18 cellular contexts compared by ENCODE assay signal in genomic region chr2:11024687-11025086, GRCh38.
DNase-seq lines count a peak whose midpoint lies in the region; ATAC-seq and TF ChIP-seq lines count a peak whose summit lies in the region.
"Had no signal": no experiment of that assay in that cellular context is flagged by ENCODE, and none has a peak within 500 bp of the region (broad histone marks: within the 10 kb centered on the region; RNA-seq: fewer than 3 reads in every experiment).

No MANE protein-coding gene starts in this region.

- no peak overlapping the region for H3K4me3 Mint-ChIP-seq in GM23338
- H3K4me3 Mint-ChIP-seq in mesothelial cell of epicardium = no peak overlapping the region
- H3K4me3 Mint-ChIP-seq: CD8-positive, alpha-beta memory T cell; HFFc6 had no signal

- peaks cover 24% of the 10 kb centered on the region for H3K4me1 Mint-ChIP-seq in GM23338
- H3K4me1 Mint-ChIP-seq in mesothelial cell of epicardium = peaks cover 16% of the 10 kb centered on the region
- H3K4me1 Mint-ChIP-seq: CD8-positive, alpha-beta memory T cell had no signal

- H3K27ac Mint-ChIP-seq in GM23338 = no peak overlapping the region
- H3K27ac Mint-ChIP-seq in mesothelial cell of epicardium = peak overlapping the region; percentile 90
- H3K27ac Mint-ChIP-seq: CD8-positive, alpha-beta memory T cell; HFFc6 had no signal

- no peak overlapping the region for H3K27ac ChIP-seq in GM23338 (ENCODE audit: low read depth)
- H3K27ac ChIP-seq in osteoblast (ENCODE audit: low read depth, low read length) = no peak overlapping the region
- H3K27ac ChIP-seq: BLaER1, HL-60 had no signal

- no peaks in the 10 kb centered on the region for H3K79me2 ChIP-seq in GM23338 (replicated peaks; ENCODE audit: insufficient read depth)
- H3K79me2 ChIP-seq in osteoblast (ENCODE audit: insufficient read depth, low read length) = no peaks in the 10 kb centered on the region

- H3K27me3 Mint-ChIP-seq in GM23338 (ENCODE audit: insufficient read depth, low read depth, poor library complexity) (peaks cover 8% of the 10 kb centered on the region), mesothelial cell of epicardium (ENCODE audit: low read depth) (no peaks in the 10 kb centered on the region)

- TF ChIP-seq CTCF in GM23338 (conservative IDR thresholded peaks at IDR 0.05; ENCODE audit: low read depth in 2 of 2) (no peak), choroid plexus epithelial cell (conservative IDR thresholded peaks at IDR 0.05; ENCODE audit: low read depth, low read length) (no peak), mesothelial cell of epicardium (IDR thresholded peaks at IDR 0.05; ENCODE audit: unreplicated experiment) (no peak), osteoblast (IDR thresholded peaks at IDR 0.05; ENCODE audit: extremely low read depth, low read depth, low read length) (no peak)

- H3K27me3 ChIP-seq in GM23338 (ENCODE audit: insufficient read depth) = no peaks in the 10 kb centered on the region
- H3K27me3 ChIP-seq in osteoblast (ENCODE audit: insufficient read depth, low read length) = peaks cover 15% of the 10 kb centered on the region
- H3K27me3 ChIP-seq: BLaER1 had no signal

- DNase-seq in GM23338 (ENCODE audit: low spot score) = no peak
- peak; percentile 6 for DNase-seq in choroid plexus epithelial cell (ENCODE audit: low read depth)
- DNase-seq in mesothelial cell of epicardium (ENCODE audit: low spot score in 2 of 2, unreplicated experiment in 2 of 2) = no peak
- DNase-seq in osteoblast (ENCODE audit: insufficient read length, low spot score, missing footprints) = peak; percentile 65
- no peak for DNase-seq in LoVo (ENCODE audit: low spot score)
- DNase-seq in activated effector memory CD4-positive, alpha-beta T cell treated with anti-CD3 and anti-CD28 coated beads, Interleukin-2, amount 50 U/mL, for 16 hours = no peak
- DNase-seq: 8988T; AML-193; Caco-2; CD8-positive, alpha-beta memory T cell; DND-41; GDM1; HFFc6 had no signal

- H3K9me2 ChIP-seq in GM23338 (ENCODE audit: insufficient read depth) = no peaks in the 10 kb centered on the region

- H3K4me3 ChIP-seq in GM23338 (no peak overlapping the region), choroid plexus epithelial cell (ENCODE audit: low read depth, low read length) (no peak overlapping the region), osteoblast (ENCODE audit: insufficient read depth, low read length) (no peak overlapping the region)
- H3K4me3 ChIP-seq: BLaER1, HAP-1 had no signal

- H3K36me3 Mint-ChIP-seq in GM23338 (ENCODE audit: low read depth) = no peaks in the 10 kb centered on the region
- H3K36me3 Mint-ChIP-seq in mesothelial cell of epicardium = no peaks in the 10 kb centered on the region
- H3K36me3 Mint-ChIP-seq: CD8-positive, alpha-beta memory T cell had no signal

- H3K9me3 Mint-ChIP-seq in GM23338 = no peaks in the 10 kb centered on the region; the same call in 2 of the 3 replicates
- H3K9me3 Mint-ChIP-seq in mesothelial cell of epicardium = no peaks in the 10 kb centered on the region
- H3K9me3 Mint-ChIP-seq: CD8-positive, alpha-beta memory T cell; HFFc6 had no signal

- H3K4me2 ChIP-seq in GM23338 (no peak overlapping the region), osteoblast (ENCODE audit: insufficient read depth, low read length) (no peak overlapping the region)
- H3K4me2 ChIP-seq: BLaER1 had no signal

- H3K36me3 ChIP-seq in GM23338 (ENCODE audit: insufficient read depth) (no peaks in the 10 kb centered on the region), osteoblast (ENCODE audit: insufficient read depth, low read length) (no peaks in the 10 kb centered on the region)
- H3K36me3 ChIP-seq: BLaER1, HAP-1 had no signal

- no peaks in the 10 kb centered on the region for H3F3A ChIP-seq in GM23338 (replicated peaks; ENCODE audit: low read depth)

- H2AFZ ChIP-seq in GM23338 (peak overlapping the region; percentile 23; the same call in 1 of the 2 replicates), osteoblast (ENCODE audit: low read length) (no peak overlapping the region)

- H3K4me1 ChIP-seq in GM23338 (ENCODE audit: insufficient read depth) = 0 out of 2 replicates have a peak, but pooled peaks cover 5% of the 10 kb centered on the region
- no peaks in the 10 kb centered on the region for H3K4me1 ChIP-seq in osteoblast (ENCODE audit: insufficient read depth, low read length)
- H3K4me1 ChIP-seq: Caco-2, HAP-1 had no signal

- H3K9me3 ChIP-seq in osteoblast (ENCODE audit: low read depth, low read length) = no peaks in the 10 kb centered on the region
- H3K9me3 ChIP-seq: BLaER1, Caco-2, HAP-1 had no signal

- H4K20me1 ChIP-seq in GM23338 (replicated peaks; ENCODE audit: insufficient read depth) (no peaks in the 10 kb centered on the region), osteoblast (ENCODE audit: insufficient read depth, low read length) (no peaks in the 10 kb centered on the region)
- H4K20me1 ChIP-seq: BLaER1 had no signal

- ATAC-seq in GM23338 (no peak), GM21360 (IDR thresholded peaks at IDR 0.05; ENCODE audit: unreplicated experiment) (no peak)
- no peak for ATAC-seq in activated CD4-positive, CD25-positive, alpha-beta regulatory T cell treated with anti-CD3 and anti-CD28 coated beads, Interleukin-2, amount 50 U/mL, for 24 hours

TF ChIP-seq in GM23338, 12 proteins besides CTCF, POLR2A, EP300 and RAD21 (continues in another document):
- TF ChIP-seq, protein P1, sequence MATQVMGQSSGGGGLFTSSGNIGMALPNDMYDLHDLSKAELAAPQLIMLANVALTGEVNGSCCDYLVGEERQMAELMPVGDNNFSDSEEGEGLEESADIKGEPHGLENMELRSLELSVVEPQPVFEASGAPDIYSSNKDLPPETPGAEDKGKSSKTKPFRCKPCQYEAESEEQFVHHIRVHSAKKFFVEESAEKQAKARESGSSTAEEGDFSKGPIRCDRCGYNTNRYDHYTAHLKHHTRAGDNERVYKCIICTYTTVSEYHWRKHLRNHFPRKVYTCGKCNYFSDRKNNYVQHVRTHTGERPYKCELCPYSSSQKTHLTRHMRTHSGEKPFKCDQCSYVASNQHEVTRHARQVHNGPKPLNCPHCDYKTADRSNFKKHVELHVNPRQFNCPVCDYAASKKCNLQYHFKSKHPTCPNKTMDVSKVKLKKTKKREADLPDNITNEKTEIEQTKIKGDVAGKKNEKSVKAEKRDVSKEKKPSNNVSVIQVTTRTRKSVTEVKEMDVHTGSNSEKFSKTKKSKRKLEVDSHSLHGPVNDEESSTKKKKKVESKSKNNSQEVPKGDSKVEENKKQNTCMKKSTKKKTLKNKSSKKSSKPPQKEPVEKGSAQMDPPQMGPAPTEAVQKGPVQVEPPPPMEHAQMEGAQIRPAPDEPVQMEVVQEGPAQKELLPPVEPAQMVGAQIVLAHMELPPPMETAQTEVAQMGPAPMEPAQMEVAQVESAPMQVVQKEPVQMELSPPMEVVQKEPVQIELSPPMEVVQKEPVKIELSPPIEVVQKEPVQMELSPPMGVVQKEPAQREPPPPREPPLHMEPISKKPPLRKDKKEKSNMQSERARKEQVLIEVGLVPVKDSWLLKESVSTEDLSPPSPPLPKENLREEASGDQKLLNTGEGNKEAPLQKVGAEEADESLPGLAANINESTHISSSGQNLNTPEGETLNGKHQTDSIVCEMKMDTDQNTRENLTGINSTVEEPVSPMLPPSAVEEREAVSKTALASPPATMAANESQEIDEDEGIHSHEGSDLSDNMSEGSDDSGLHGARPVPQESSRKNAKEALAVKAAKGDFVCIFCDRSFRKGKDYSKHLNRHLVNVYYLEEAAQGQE (IDR thresholded peaks at IDR 0.05; ENCODE audit: unreplicated experiment) = no peak
- no peak for TF ChIP-seq CREB1 (CRISPR knock-in tag; IDR thresholded peaks at IDR 0.05; ENCODE audit: low read depth)
- TF ChIP-seq ZNF331 (CRISPR knock-in tag; IDR thresholded peaks at IDR 0.05; ENCODE audit: low read depth) = no peak
- no peak for TF ChIP-seq NANOG (IDR thresholded peaks at IDR 0.05; ENCODE audit: borderline replicate concordance)
- TF ChIP-seq, protein P2, sequence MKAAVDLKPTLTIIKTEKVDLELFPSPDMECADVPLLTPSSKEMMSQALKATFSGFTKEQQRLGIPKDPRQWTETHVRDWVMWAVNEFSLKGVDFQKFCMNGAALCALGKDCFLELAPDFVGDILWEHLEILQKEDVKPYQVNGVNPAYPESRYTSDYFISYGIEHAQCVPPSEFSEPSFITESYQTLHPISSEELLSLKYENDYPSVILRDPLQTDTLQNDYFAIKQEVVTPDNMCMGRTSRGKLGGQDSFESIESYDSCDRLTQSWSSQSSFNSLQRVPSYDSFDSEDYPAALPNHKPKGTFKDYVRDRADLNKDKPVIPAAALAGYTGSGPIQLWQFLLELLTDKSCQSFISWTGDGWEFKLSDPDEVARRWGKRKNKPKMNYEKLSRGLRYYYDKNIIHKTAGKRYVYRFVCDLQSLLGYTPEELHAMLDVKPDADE (IDR thresholded peaks at IDR 0.05) = no peak
- TF ChIP-seq EZH2phosphoT487 (IDR thresholded peaks at IDR 0.05; ENCODE audit: unreplicated experiment) = no peak
- TF ChIP-seq EZH2 (IDR thresholded peaks at IDR 0.05; ENCODE audit: low read depth, unreplicated experiment) = no peak
- no peak for TF ChIP-seq STAT1 (IDR thresholded peaks at IDR 0.05; ENCODE audit: unreplicated experiment)
- TF ChIP-seq POLR2AphosphoS5 (IDR thresholded peaks at IDR 0.05; ENCODE audit: low read depth) = no peak
- TF ChIP-seq ZNF114 (CRISPR knock-in tag; IDR thresholded peaks at IDR 0.05) = no peak

Comparison
In these comparisons a context has a peak if more than half of its experiments do, and no peak if none do; other contexts are left out.
1. DNase-seq: peak in choroid plexus epithelial cell (single experiment) and osteoblast (single experiment); none in GM23338 (single experiment), mesothelial cell of epicardium (0 of 2), LoVo (single experiment) and activated effector memory CD4-positive, alpha-beta T cell treated with anti-CD3 and anti-CD28 coated beads, Interleukin-2, amount 50 U/mL, for 16 hours (single experiment).